25 cellular contexts compared by ENCODE assay signal in genomic region chr16:3013491-3013951, GRCh38. TPM values are rescaled to one million over a fixed set of nuclear protein-coding genes. Genes with fewer than 3 reads are reported as not detected.
DNase-seq lines count a peak whose midpoint lies in the region; ATAC-seq and TF ChIP-seq lines count a peak whose summit lies in the region.
"Had no signal": no experiment of that assay in that cellular context is flagged by ENCODE, and none has a peak within 500 bp of the region (broad histone marks: within the 10 kb centered on the region; RNA-seq: fewer than 3 reads in every experiment).

No MANE protein-coding gene starts in this region.

- H3K27me3 Mint-ChIP-seq in stimulated activated memory B cell treated with anti-CD40 and anti-IgM and Interleukin-4, amounts not matched to agents 10 μg/mL and 1 μg/mL and 100 μg/mL, for 72 hours: peaks cover 63% of the 10 kb centered on the region

- ATAC-seq in Panc1: peak; percentile 36
- ATAC-seq in stimulated activated memory B cell treated with anti-CD40 and anti-IgM and Interleukin-4, amounts not matched to agents 10 μg/mL and 1 μg/mL and 100 μg/mL, for 72 hours: peak; percentile 15

- no peaks in the 10 kb centered on the region for H3K79me2 ChIP-seq in osteoblast (ENCODE audit: insufficient read depth, low read length)

- peaks cover 5% of the 10 kb centered on the region for H3K36me3 ChIP-seq in H7 (replicated peaks; ENCODE audit: control insufficient read depth, insufficient read depth, low read length)
- H3K36me3 ChIP-seq in Panc1 (ENCODE audit: control insufficient read depth, insufficient read depth, low read length): no peaks in the 10 kb centered on the region
- peaks cover 19% of the 10 kb centered on the region for H3K36me3 ChIP-seq in iPS-18a (ENCODE audit: control insufficient read depth, low read depth, low read length)
- H3K36me3 ChIP-seq in osteoblast (ENCODE audit: insufficient read depth, low read length): no peaks in the 10 kb centered on the region
- H3K36me3 ChIP-seq: heart right ventricle had no signal

- H3K27me3 ChIP-seq in H7 (ENCODE audit: control insufficient read depth, insufficient read depth, low read length): peaks cover 12% of the 10 kb centered on the region
- no peaks in the 10 kb centered on the region for H3K27me3 ChIP-seq in Panc1 (ENCODE audit: control insufficient read depth, insufficient read depth, low read length)
- H3K27me3 ChIP-seq in iPS-18a (ENCODE audit: control insufficient read depth, insufficient read depth, low read length): peaks cover 14% of the 10 kb centered on the region
- peaks cover 59% of the 10 kb centered on the region for H3K27me3 ChIP-seq in osteoblast (ENCODE audit: insufficient read depth, low read length)
- H3K27me3 ChIP-seq: testis had no signal

- no peak overlapping the region for H3K4me2 ChIP-seq in osteoblast (ENCODE audit: insufficient read depth, low read length)

- no peaks in the 10 kb centered on the region for H3K9me3 Mint-ChIP-seq in stimulated activated memory B cell treated with anti-CD40 and anti-IgM and Interleukin-4, amounts not matched to agents 10 μg/mL and 1 μg/mL and 100 μg/mL, for 72 hours
- H3K9me3 Mint-ChIP-seq: activated naive CD4-positive, alpha-beta T cell treated with anti-CD3 and anti-CD28 coated beads, Interleukin-2, amount 50 U/mL, for 24 hours; activated T-helper 1 cell treated with anti-CD3 and anti-CD28 coated beads, Interleukin-12 subunit alpha, Interleukin-12 subunit beta, Interleukin-2, Interleukin-4 antibody, amounts not matched to agents 30 ng/mL and 10 ng/mL and 1 ng/mL, durations not matched to agents 14 hours and 24 hours and 36 hours; CD4-positive, alpha-beta memory T cell; central memory CD8-positive, alpha-beta T cell; T-helper 2 cell treated with Interferon-gamma antibody and Interleukin-4, amounts not matched to agents 5 μg/mL and 100 μg/mL, for 36 hours had no signal

- H2AFZ ChIP-seq in osteoblast (ENCODE audit: low read length): no peak overlapping the region

- H3K36me3 Mint-ChIP-seq in stimulated activated memory B cell treated with anti-CD40 and anti-IgM and Interleukin-4, amounts not matched to agents 10 μg/mL and 1 μg/mL and 100 μg/mL, for 72 hours: no peaks in the 10 kb centered on the region
- H3K36me3 Mint-ChIP-seq: activated naive CD4-positive, alpha-beta T cell treated with anti-CD3 and anti-CD28 coated beads, Interleukin-2, amount 50 U/mL, for 24 hours; CD4-positive, alpha-beta memory T cell had no signal

- no peaks in the 10 kb centered on the region for H4K20me1 ChIP-seq in osteoblast (ENCODE audit: insufficient read depth, low read length)

- H3K4me1 ChIP-seq in Panc1 (ENCODE audit: control insufficient read depth, insufficient read depth, low read length) (peaks cover 13% of the 10 kb centered on the region), iPS-18a (ENCODE audit: control insufficient read depth, low read depth, low read length) (peaks cover 45% of the 10 kb centered on the region), osteoblast (ENCODE audit: insufficient read depth, low read length) (no peaks in the 10 kb centered on the region)
- H3K4me1 ChIP-seq: testis had no signal

- BruUV-seq in Panc1 (replicated peaks; lab: Mats Ljungman, UMichigan): no TSS peak

- TF ChIP-seq CTCF in Panc1 (IDR thresholded peaks at IDR 0.05) (no peak), osteoblast (IDR thresholded peaks at IDR 0.05; ENCODE audit: extremely low read depth, low read depth, low read length) (no peak)

- CTCF ChIA-PET in Panc1 (lab: Charles Lee): interaction anchor here (0.8 to 1.0 kb wide), 2 partner anchors 9 to 18 kb away, joined by 3 read pairs; no protein-coding TSS in a partner anchor

- DNase-seq in H7 (peak; percentile 77), Panc1 (ENCODE audit: low read depth, low spot score) (no peak), osteoblast (ENCODE audit: insufficient read length, low spot score, missing footprints) (no peak), NCI-H510A treated with DMSO at 0.1 percent for 48 hours (lab: John Stamatoyannopoulos, UW) (no peak), NCI-H1092 treated with DMSO at 0.1 percent for 48 hours (lab: John Stamatoyannopoulos, UW) (no peak)
- DNase-seq: activated CD4-positive, alpha-beta T cell treated with anti-CD3 and anti-CD28 coated beads, Interleukin-2, amount 50 U/mL, for 1 hour; aorta; CD4-positive, alpha-beta memory T cell; heart right ventricle; NCI-H2081 treated with DMSO at 0.1 percent for 48 hours; NK-92 treated with Interleukin-12 subunit alpha and Interleukin-12 subunit beta, amount 100 ng/mL, for 24 hours; stimulated activated naive CD4-positive, alpha-beta T cell; testis had no signal

- peaks cover 9% of the 10 kb centered on the region for H3K4me1 Mint-ChIP-seq in stimulated activated memory B cell treated with anti-CD40 and anti-IgM and Interleukin-4, amounts not matched to agents 10 μg/mL and 1 μg/mL and 100 μg/mL, for 72 hours

- intact Hi-C loops in Panc1 (cut with micrococcal nuclease; ENCODE audit: unreplicated experiment): no loop called here

- no peak overlapping the region for H3K27ac ChIP-seq in Panc1 (ENCODE audit: low read length)
- no peak overlapping the region for H3K27ac ChIP-seq in iPS-18a (ENCODE audit: low read length)
- no peak overlapping the region for H3K27ac ChIP-seq in osteoblast (ENCODE audit: low read depth, low read length)
- H3K27ac ChIP-seq: heart right ventricle, skin epidermis, testis, VCaP had no signal

- no peak overlapping the region for H3K4me3 Mint-ChIP-seq in stimulated activated memory B cell treated with anti-CD40 and anti-IgM and Interleukin-4, amounts not matched to agents 10 μg/mL and 1 μg/mL and 100 μg/mL, for 72 hours
- H3K4me3 Mint-ChIP-seq: activated naive CD4-positive, alpha-beta T cell treated with anti-CD3 and anti-CD28 coated beads, Interleukin-2, amount 50 U/mL, for 24 hours; activated T-helper 1 cell treated with anti-CD3 and anti-CD28 coated beads, Interleukin-12 subunit alpha, Interleukin-12 subunit beta, Interleukin-2, Interleukin-4 antibody, amounts not matched to agents 30 ng/mL and 10 ng/mL and 1 ng/mL, durations not matched to agents 14 hours and 24 hours and 36 hours; central memory CD8-positive, alpha-beta T cell; T-helper 2 cell treated with Interferon-gamma antibody and Interleukin-4, amounts not matched to agents 5 μg/mL and 100 μg/mL, for 36 hours had no signal

- POLR2A ChIA-PET in Panc1 (lab: Charles Lee): no interaction called here

- no peak overlapping the region for H3K9ac ChIP-seq in iPS-18a (ENCODE audit: low read length)

- no peak overlapping the region for H3K27ac Mint-ChIP-seq in stimulated activated memory B cell treated with anti-CD40 and anti-IgM and Interleukin-4, amounts not matched to agents 10 μg/mL and 1 μg/mL and 100 μg/mL, for 72 hours
- H3K27ac Mint-ChIP-seq: activated naive CD4-positive, alpha-beta T cell treated with anti-CD3 and anti-CD28 coated beads, Interleukin-2, amount 50 U/mL, for 24 hours; activated T-helper 1 cell treated with anti-CD3 and anti-CD28 coated beads, Interleukin-12 subunit alpha, Interleukin-12 subunit beta, Interleukin-2, Interleukin-4 antibody, amounts not matched to agents 30 ng/mL and 10 ng/mL and 1 ng/mL, durations not matched to agents 14 hours and 24 hours and 36 hours; CD4-positive, alpha-beta memory T cell; T-helper 2 cell treated with Interferon-gamma antibody and Interleukin-4, amounts not matched to agents 5 μg/mL and 100 μg/mL, for 36 hours had no signal

- in situ Hi-C loops in Panc1 (cut with HindIII; ENCODE audit: low pct_unique_long_range_greater_than_20kb, low sequenced_read_pairs): no loop called here

- no peak overlapping the region for H3K4me3 ChIP-seq in H7 (ENCODE audit: insufficient read depth, low read depth, low read length)
- no peak overlapping the region for H3K4me3 ChIP-seq in Panc1 (ENCODE audit: low read depth in 2 of 2, low read length in 2 of 2)
- peak overlapping the region; percentile 51 for H3K4me3 ChIP-seq in iPS-18a (ENCODE audit: low read length)
- no peak overlapping the region for H3K4me3 ChIP-seq in osteoblast (ENCODE audit: insufficient read depth, low read length)
- H3K4me3 ChIP-seq: heart right ventricle, lung, skin epidermis, testis had no signal

- H3K9me3 ChIP-seq in Panc1 (ENCODE audit: control insufficient read depth, insufficient read depth, low read depth, low read length) (no peaks in the 10 kb centered on the region), iPS-18a (ENCODE audit: control insufficient read depth, low read depth, low read length) (no peaks in the 10 kb centered on the region), osteoblast (ENCODE audit: low read depth, low read length) (no peaks in the 10 kb centered on the region)
- H3K9me3 ChIP-seq: heart right ventricle, testis had no signal

RNA-seq across cellular contexts. Expression of gene CLDN9, which starts 0.8 kb away (rescaled TPM):
- 0.21 and 0.48 TPM in 2 replicates for total RNA-seq in H7 (2014; rRNA removed; shearing (Covaris generic))
- 1.6 TPM for total RNA-seq in Panc1 (2021; ENCODE audit: unreplicated experiment)
- 1.3 TPM for polyA plus RNA-seq in Panc1 (2012; ENCODE audit: insufficient read length)
- not detected in 2 replicates for total RNA-seq in osteoblast
- total RNA-seq: activated T-helper 1 cell treated with anti-CD3 and anti-CD28 coated beads, Interleukin-12 subunit alpha, Interleukin-12 subunit beta, Interleukin-2, Interleukin-4 antibody, amounts not matched to agents 30 ng/mL and 10 ng/mL and 1 ng/mL, durations not matched to agents 14 hours and 24 hours and 36 hours; CD4-positive, alpha-beta memory T cell; dermis microvascular lymphatic vessel endothelial cell; RPMI7951 had no signal
- polyA plus RNA-seq: CD4-positive, alpha-beta memory T cell had no signal

RNA-seq across cellular contexts. Expression of gene CLDN6, which starts 4.5 kb away (rescaled TPM):
- 426 and 528 TPM in 2 replicates for total RNA-seq in H7 (2014; rRNA removed; shearing (Covaris generic))
- 1.2 TPM for total RNA-seq in Panc1 (2021; ENCODE audit: unreplicated experiment)
- polyA plus RNA-seq in Panc1 (2012; ENCODE audit: insufficient read length): 1.1 TPM
- under 0.01 TPM in 1 of 2 replicates, not detected in the other for total RNA-seq in osteoblast
- total RNA-seq: activated T-helper 1 cell treated with anti-CD3 and anti-CD28 coated beads, Interleukin-12 subunit alpha, Interleukin-12 subunit beta, Interleukin-2, Interleukin-4 antibody, amounts not matched to agents 30 ng/mL and 10 ng/mL and 1 ng/mL, durations not matched to agents 14 hours and 24 hours and 36 hours; aorta; CD4-positive, alpha-beta memory T cell; dermis microvascular lymphatic vessel endothelial cell; NCI-H460; RPMI7951 had no signal
- polyA plus RNA-seq: aorta; CD4-positive, alpha-beta memory T cell had no signal

RNA-seq across cellular contexts. Expression of gene TNFRSF12A, which starts 6.6 kb away (rescaled TPM):
- total RNA-seq in H7 (2014; rRNA removed; shearing (Covaris generic)): 144 and 171 TPM in 2 replicates
- total RNA-seq in Panc1 (2021; ENCODE audit: unreplicated experiment): 156 TPM
- polyA plus RNA-seq in Panc1 (2012; ENCODE audit: insufficient read length): 172 TPM
- total RNA-seq in osteoblast: 143 and 159 TPM in 2 replicates

RNA-seq across cellular contexts. Expression of gene HCFC1R1, which starts 10.2 kb away (rescaled TPM):
- 114 and 156 TPM in 2 replicates for total RNA-seq in H7 (2014; rRNA removed; shearing (Covaris generic))
- 67.3 TPM for total RNA-seq in Panc1 (2021; ENCODE audit: unreplicated experiment)
- polyA plus RNA-seq in Panc1 (2012; ENCODE audit: insufficient read length): 179 TPM
- 20.3 and 21.2 TPM in 2 replicates for total RNA-seq in osteoblast

RNA-seq across cellular contexts. Expression of gene THOC6, which starts 10.3 kb away (rescaled TPM):
- 69.1 and 81.4 TPM in 2 replicates for total RNA-seq in H7 (2014; rRNA removed; shearing (Covaris generic))
- total RNA-seq in Panc1 (2021; ENCODE audit: unreplicated experiment): 56.7 TPM
- 65.2 TPM for polyA plus RNA-seq in Panc1 (2012; ENCODE audit: insufficient read length)
- 21.8 and 23.5 TPM in 2 replicates for total RNA-seq in osteoblast

Comparison
In these comparisons a context has a peak if more than half of its experiments do, and no peak if none do; other contexts are left out.
1. RNA of gene CLDN6, which starts 4.5 kb away (total RNA-seq): 426 to 528 TPM in H7; 1.2 TPM in Panc1 (single experiment) and under 0.01 TPM in osteoblast; every median in the first group is over 100 times any median in the second.